9 cellular contexts compared by ENCODE assay signal in genomic region chr20:4813076-4813838, GRCh38. TPM values are rescaled to one million over a fixed set of nuclear protein-coding genes. Genes with fewer than 3 reads are reported as not detected.
DNase-seq lines count a peak whose midpoint lies in the region; ATAC-seq, FAIRE-seq and TF ChIP-seq lines count a peak whose summit lies in the region.
"Had no signal": no experiment of that assay in that cellular context is flagged by ENCODE, and none has a peak within 500 bp of the region (broad histone marks: within the 10 kb centered on the region; RNA-seq: fewer than 3 reads in every experiment).

No MANE protein-coding gene starts in this region.

- ATAC-seq in GM19397 (IDR thresholded peaks at IDR 0.05; ENCODE audit: unreplicated experiment): peak; percentile 33
- peak; percentile 59 for ATAC-seq in GM12878
- peak; percentile 46 to 48 for ATAC-seq in naive B cell (ENCODE audit: low read depth in 2 of 2)
- ATAC-seq in GM18873 (IDR thresholded peaks at IDR 0.05; ENCODE audit: low FRiP score, unreplicated experiment): no peak
- ATAC-seq: Panc1 had no signal

- in situ Hi-C loops in KBM-7 (cut with MboI; ENCODE audit: low pct_unique_long_range_greater_than_20kb, low sequenced_read_pairs) (no loop called here), GM12878 (cut with MboI) (loop anchor here (5.0 kb wide), 1 partner anchor 269 kb away; no protein-coding TSS in a partner anchor), brain microvascular endothelial cell (cut with HindIII; ENCODE audit: low pct_ligation_motif_present, low sequenced_read_pairs) (no loop called here)

- FAIRE-seq in GM12878 (lab: Jason Lieb, UNC): no peak

- H3K9me3 Mint-ChIP-seq in naive B cell: peaks cover 0 to 2% (median 0%) of the 10 kb centered on the region in 7 donors

- 0% methylated on average over 22 of the region's 22 CpGs for WGBS in GM12878 (ENCODE audit: insufficient coverage, insufficient replicate concordance, low lambda C conversion rate, missing lambda C conversion rate)

- peak overlapping the region; percentile 19; the same call in 1 of the 2 replicates for H2AFZ ChIP-seq in GM12878 (ENCODE audit: control insufficient read depth, low read depth, low read length)

- TF ChIP-seq CTCF in GM12878 (IDR thresholded peaks at IDR 0.05 in 2 of 3, conservative IDR thresholded peaks at IDR 0.05 in 1 of 3; ENCODE audit: control insufficient read depth in 2 of 3, extremely low read depth in 1 of 3, insufficient read depth in 1 of 3, low read depth in 3 of 3, low read length in 3 of 3): no peak
- TF ChIP-seq CTCF in brain microvascular endothelial cell (IDR thresholded peaks at IDR 0.05; ENCODE audit: low read depth, low read length, missing control alignments): no peak

- no TSS peak for BruUV-seq in GM12878 (replicated peaks; lab: Mats Ljungman, UMichigan)

- no peak for TF ChIP-seq RAD21 in GM12878 (IDR thresholded peaks at IDR 0.05; ENCODE audit: insufficient read depth, low read depth, low read length)

- CTCF ChIA-PET in GM12878 (lab: Yijun Ruan, JAX): interaction anchor here (0.9 to 2.6 kb wide), 15 partner anchors 17 to 313 kb away, joined by 3 to 11 read pairs (median 3); partner anchors contain the start of gene CDS2

- H3K27me3 ChIP-seq in GM12878 (replicated peaks in 1 of 2; ENCODE audit: control insufficient read depth in 2 of 2, insufficient read depth in 2 of 2, low read length in 1 of 2) (no peaks in the 10 kb centered on the region), brain microvascular endothelial cell (replicated peaks) (no peaks in the 10 kb centered on the region)

- H3K36me3 ChIP-seq in GM12878 (ENCODE audit: control insufficient read depth in 2 of 2, insufficient read depth in 2 of 2, low read length in 1 of 2) (peaks cover 0 to 3% of the 10 kb centered on the region in 2 experiments; a peak in 1 of 4 replicates), brain microvascular endothelial cell (replicated peaks) (no peaks in the 10 kb centered on the region)

- peaks cover 75 to 97% (median 90%) of the 10 kb centered on the region in 3 donors for H3K4me1 Mint-ChIP-seq in naive B cell

- SMC1A ChIA-PET in GM12878 (lab: Charles Lee; ENCODE audit: uncharacterized antibody, unreplicated experiment): interaction anchor here (0.7 to 4.0 kb wide), 18 partner anchors 10 to 380 kb away, joined by 3 to 19 read pairs (median 4); no protein-coding TSS in a partner anchor

- peak; percentile 74 for TF ChIP-seq POLR2A in GM12878 (IDR thresholded peaks at IDR 0.05; ENCODE audit: low read depth, low read length)
- TF ChIP-seq POLR2A in erythroblast (IDR thresholded peaks at IDR 0.05; ENCODE audit: low read length): no peak

- peak; percentile 75 for DNase-seq in KBM-7
- DNase-seq in GM12878 (ENCODE audit: low read depth, low spot score): peak; percentile 43
- DNase-seq in naive B cell: peak; percentile 87
- no peak for DNase-seq in brain microvascular endothelial cell
- no peak for DNase-seq in NCI-H345 (lab: John Stamatoyannopoulos, UW)
- no peak for DNase-seq in erythroblast (lab: John Stamatoyannopoulos, UW)

- H3K79me2 ChIP-seq in GM12878 (ENCODE audit: control insufficient read depth, insufficient read depth, low read length): peaks cover 33% of the 10 kb centered on the region

- peak overlapping the region; percentile 77 to 96 (median 93) for H3K4me3 Mint-ChIP-seq in naive B cell

- H3K4me2 ChIP-seq in GM12878 (ENCODE audit: control insufficient read depth, insufficient read depth): peak overlapping the region; percentile 97

- H3K27ac Mint-ChIP-seq in naive B cell: peak overlapping the region; percentile 100

- H4K20me1 ChIP-seq in GM12878 (ENCODE audit: control insufficient read depth, insufficient read depth): no peaks in the 10 kb centered on the region

- RAD21 ChIA-PET in GM12878 (lab: Charles Lee; ENCODE audit: unreplicated experiment): interaction anchor here (0.8 to 3.4 kb wide), 16 partner anchors 10 to 313 kb away, joined by 3 to 15 read pairs (median 6); partner anchors contain the start of genes CDS2 and PCNA

- H3K27ac ChIP-seq in GM12878 (ENCODE audit: control insufficient read depth, insufficient read depth) (peak overlapping the region; percentile 98), brain microvascular endothelial cell (no peak overlapping the region)

- TF ChIP-seq EP300 in GM12878 (IDR thresholded peaks at IDR 0.05; ENCODE audit: borderline replicate concordance in 1 of 2, control insufficient read depth in 1 of 2, low read depth in 2 of 2, low read length in 2 of 2): peak; percentile 34 to 49; a peak in 2 of 4 replicates

- H3K27me3 Mint-ChIP-seq in naive B cell: no peaks in the 10 kb centered on the region

- peak overlapping the region; percentile 71 for H3K4me3 ChIP-seq in GM12878
- no peak overlapping the region for H3K4me3 ChIP-seq in brain microvascular endothelial cell (ENCODE audit: low read depth, low read length)

- no peaks in the 10 kb centered on the region for H3K9me3 ChIP-seq in GM12878 (replicated peaks; ENCODE audit: control insufficient read depth, insufficient read depth, low read length)

- intact Hi-C loops in GM12878 (cut with micrococcal nuclease; ENCODE audit: unreplicated experiment): loop anchor here (5.0 kb wide), 3 partner anchors 134 to 309 kb away; no protein-coding TSS in a partner anchor

- H3K36me3 Mint-ChIP-seq in naive B cell: peaks cover 0 to 5% of the 10 kb centered on the region in 2 donors

- peak overlapping the region; percentile 99 for H3K9ac ChIP-seq in GM12878 (ENCODE audit: control insufficient read depth, insufficient read depth, low read length)

- POLR2A ChIA-PET in GM12878 (lab: Charles Lee): interaction anchor here (0.5 to 1.5 kb wide), 12 partner anchors 14 to 907 kb away, joined by 3 to 9 read pairs (median 4); partner anchors contain the start of gene CDS2

- peaks cover 69% of the 10 kb centered on the region for H3K4me1 ChIP-seq in GM12878 (ENCODE audit: control insufficient read depth, insufficient read depth, low read length)

TF ChIP-seq in GM12878, 131 proteins besides CTCF, POLR2A, EP300 and RAD21 (continues in another document):
- no peak for TF ChIP-seq NFYA (IDR thresholded peaks at IDR 0.05; ENCODE audit: borderline replicate concordance, low read depth, low read length)
- 0 out of 2 replicates have a peak, but pooled peaks have one; percentile 44 for TF ChIP-seq LARP7 (IDR thresholded peaks at IDR 0.05)
- peak; percentile 66; the same call in 1 of the 2 replicates for TF ChIP-seq TCF3 (IDR thresholded peaks at IDR 0.05; ENCODE audit: borderline replicate concordance, insufficient read depth, low read depth, low read length)
- peak; percentile 38; the same call in 1 of the 2 replicates for TF ChIP-seq ELK1 (IDR thresholded peaks at IDR 0.05; ENCODE audit: low read depth, low read length)
- peak; percentile 85 for TF ChIP-seq TCF12 (IDR thresholded peaks at IDR 0.05; ENCODE audit: low read depth, low read length)
- TF ChIP-seq CEBPZ (IDR thresholded peaks at IDR 0.05; ENCODE audit: low read depth, low read length): no peak

RNA-seq across cellular contexts. Expression of gene RASSF2, which starts 10.2 kb away (rescaled TPM):
- 37.0 and 37.5 TPM in 2 replicates for total RNA-seq in GM12878 (2013; cell fraction: nucleolus; rRNA removed)
- total RNA-seq in GM12878 (2014; rRNA removed): 57.4 and 61.7 TPM in 2 replicates
- total RNA-seq in GM12878 (2014; rRNA removed; fragmentation: Illumina TruSeq; extraction: Trizol): 56.1 and 58.2 TPM in 2 replicates
- 48.4 and 48.7 TPM in 2 replicates for total RNA-seq in GM12878 (2021)
- 13.6 TPM for polyA plus RNA-seq in GM12878 (2011; ENCODE audit: low read depth)
- polyA plus RNA-seq in GM12878 (2011; rRNA removed): 67.0 and 72.7 TPM in 2 replicates
- 54.9 and 58.4 TPM in 2 replicates for polyA plus RNA-seq in GM12878 (2011; cell fraction: cytosol; rRNA removed)
- 39.8 and 44.2 TPM in 2 replicates for polyA plus RNA-seq in GM12878 (2011; cell fraction: nucleus; rRNA removed)
- polyA plus RNA-seq in GM12878 (2012): 17.1 and 17.4 TPM in 2 replicates
- 55.9 and 60.8 TPM in 2 replicates for polyA plus RNA-seq in GM12878 (2014; fragmentation: Illumina TruSeq; extraction: Trizol)
- polyA plus RNA-seq in GM12878 (2014; fragmentation: Nextera tagmentation; extraction: Ambion mirVana): 10 to 100 TPM; 13.6 to 14.2 TPM
- polyA plus RNA-seq in GM12878 (2014; rRNA removed): 45.8 and 47.5 TPM in 2 replicates
- polyA plus RNA-seq in GM12878 (2016; fragmentation: Nextera tagmentation; extraction: Ambion mirVana): 10 to 100 TPM; 25.6 to 29.7 TPM
- polyA minus RNA-seq in GM12878 (2011; rRNA and poly(A)+ RNA removed): 54.0 and 66.9 TPM in 2 replicates
- polyA minus RNA-seq in GM12878 (2011; cell fraction: cytosol; rRNA and poly(A)+ RNA removed): 20.7 and 26.9 TPM in 2 replicates
- 10.5 and 16.4 TPM in 2 replicates for polyA minus RNA-seq in GM12878 (2011; cell fraction: nucleus; rRNA and poly(A)+ RNA removed)
- 10 to 100 TPM; 44.5 to 91.0 (median 59.7) TPM for polyA plus RNA-seq in naive B cell (ENCODE audit: low read depth in 6 of 6)

Comparison
In these comparisons a context has a peak if more than half of its experiments do, and no peak if none do; other contexts are left out.
1. DNase-seq: peak in KBM-7 (single experiment), GM12878 (single experiment) and naive B cell (single experiment); none in brain microvascular endothelial cell (single experiment), NCI-H345 (single experiment) and erythroblast (0 of 2).